In genomic region chr3:38651153-38651789, GRCh38 we compare ENCODE assay signal across 8 cellular contexts. TPM values are rescaled to one million over a fixed set of nuclear protein-coding genes. Genes with fewer than 3 reads are reported as not detected.
DNase-seq lines count a peak whose midpoint lies in the region; FAIRE-seq and TF ChIP-seq lines count a peak whose summit lies in the region.

No MANE protein-coding gene starts in this region.

- H2AFZ ChIP-seq in parathyroid adenoma: peak overlapping the region; percentile 64

- CTCF ChIA-PET in BJ (lab: Yijun Ruan, JAX): interaction anchor here (0.6 to 10.0 kb wide), 45 partner anchors 8 to 420 kb away, joined by 3 to 121 read pairs (median 5); partner anchors contain the start of genes EXOG and XYLB

- H3K4me3 ChIP-seq in BJ (ENCODE audit: low read depth, low read length): no peak overlapping the region
- H3K4me3 ChIP-seq in parathyroid adenoma (ENCODE audit: low read depth, low read length): no peak overlapping the region

- H3K9me3 ChIP-seq in parathyroid adenoma (ENCODE audit: control insufficient read depth, low read length): no peaks in the 10 kb centered on the region

- H3K4me1 ChIP-seq in parathyroid adenoma: no peaks in the 10 kb centered on the region

- TF ChIP-seq CTCF in BJ (IDR thresholded peaks at IDR 0.05; ENCODE audit: insufficient read depth, low read depth, low read length): peak; percentile 99
- peak; percentile 96 for TF ChIP-seq CTCF in parathyroid adenoma (IDR thresholded peaks at IDR 0.05)

- H3K27ac ChIP-seq in parathyroid adenoma: no peak overlapping the region

- DNase-seq in BJ (ENCODE audit: low read depth) (no peak), GM19239 (ENCODE audit: insufficient read length, low spot score) (peak; percentile 80), HT-29 (ENCODE audit: low spot score) (peak; percentile 36), RCC 7860 (ENCODE audit: low spot score) (peak; percentile 11), head of caudate nucleus (peak; percentile 43 to 88 (median 70)), urothelium cell line (ENCODE audit: low spot score) (peak; percentile 85)
- DNase-seq in activated T-helper 9 cell treated with anti-CD3 and anti-CD28 coated beads, Interleukin-2, amount 50 U/mL, for 16 hours (ENCODE audit: low read depth): peak; percentile 41

- peak overlapping the region; percentile 14 for H3K4me2 ChIP-seq in parathyroid adenoma (ENCODE audit: low read length)

- H3K9ac ChIP-seq in parathyroid adenoma: no peak overlapping the region

- H3K27me3 ChIP-seq in BJ (ENCODE audit: control insufficient read depth, insufficient read depth, low read length) (peaks cover 21% of the 10 kb centered on the region), parathyroid adenoma (ENCODE audit: control insufficient read depth, insufficient read depth, low read length) (no peaks in the 10 kb centered on the region)

- FAIRE-seq in GM19239 (lab: Jason Lieb, UNC): peak; percentile 59
- FAIRE-seq in RCC 7860 (lab: Jason Lieb, UNC): no peak
- FAIRE-seq in urothelium cell line (lab: Jason Lieb, UNC): peak; percentile 62

- no peaks in the 10 kb centered on the region for H3K36me3 ChIP-seq in BJ (ENCODE audit: control insufficient read depth, insufficient read depth, low read length)
- no peaks in the 10 kb centered on the region for H3K36me3 ChIP-seq in parathyroid adenoma (ENCODE audit: control insufficient read depth, insufficient read depth, low read length)

- intact Hi-C loops in head of caudate nucleus (cut with DNase I): loop anchor here (5.0 to 10.0 kb wide), 2 partner anchors 129 to 156 kb away; partner anchors contain the start of gene EXOG

- POLR2A ChIA-PET in BJ (lab: Charles Lee): no interaction called here

- no peaks in the 10 kb centered on the region for H3K79me2 ChIP-seq in parathyroid adenoma

RNA-seq across cellular contexts. Expression of gene SCN5A, which starts 1.8 kb away (rescaled TPM):
- polyA plus RNA-seq in BJ (2011; rRNA removed): 0.33 and 0.74 TPM in 2 replicates
- 1.0 and 1.4 TPM in 2 replicates for polyA minus RNA-seq in BJ (2011; rRNA and poly(A)+ RNA removed)
- not detected in 2 replicates for total RNA-seq in HT-29 (2014; rRNA removed; shearing (Covaris generic))
